8 cellular contexts compared by ENCODE assay signal in the genomic region with DNA sequence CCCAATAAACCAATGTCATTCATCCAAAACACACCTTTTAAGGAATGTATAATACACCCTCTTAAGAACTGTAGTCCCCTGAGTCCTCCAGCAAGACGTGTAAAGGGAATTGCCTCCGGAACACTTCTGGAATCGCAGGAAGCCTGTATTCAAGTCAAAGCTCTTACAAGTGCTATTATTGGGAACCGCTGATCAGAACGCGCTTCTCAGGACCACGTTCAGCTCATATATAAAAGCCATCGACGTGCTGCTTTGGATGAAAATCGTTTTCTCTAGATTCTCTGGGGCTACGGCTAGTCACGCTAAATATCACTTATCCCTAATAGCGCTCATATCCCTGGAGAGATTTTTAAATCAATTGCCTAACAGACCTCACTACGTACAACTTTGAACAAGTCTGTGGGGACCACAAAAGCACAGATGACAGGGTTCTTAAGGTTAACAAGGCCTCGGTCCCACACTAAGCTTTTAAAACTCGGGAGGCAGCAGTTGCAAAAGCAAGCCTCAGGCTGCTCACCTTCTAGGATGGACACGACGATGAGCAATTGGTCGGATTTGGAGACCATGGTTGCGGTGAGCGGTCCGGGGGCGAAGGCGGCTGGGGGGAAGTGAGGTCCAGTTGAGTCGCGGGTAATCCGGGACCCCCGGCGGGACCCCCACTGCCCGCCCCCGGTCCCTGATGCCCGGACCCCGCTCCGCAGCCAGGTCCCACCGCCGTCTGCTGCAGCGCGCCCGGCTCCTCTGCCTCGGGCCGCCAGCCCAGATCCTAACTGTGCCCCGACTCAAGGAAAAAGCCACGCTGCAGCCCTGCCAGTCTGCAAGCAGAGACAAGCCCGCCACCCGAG. TPM values are rescaled to one million over a fixed set of nuclear protein-coding genes. Genes with fewer than 3 reads are reported as not detected.
DNase-seq lines count a peak whose midpoint lies in the region; ATAC-seq and TF ChIP-seq lines count a peak whose summit lies in the region.

No MANE protein-coding gene starts in this region.

- H3K27ac Mint-ChIP-seq in CD4-positive, CD25-positive, alpha-beta regulatory T cell: no peak overlapping the region
- H3K27ac Mint-ChIP-seq in endothelial cell (ENCODE audit: unreplicated experiment): no peak overlapping the region

- H3K4me1 Mint-ChIP-seq in CD4-positive, CD25-positive, alpha-beta regulatory T cell: peaks cover 18 to 30% (median 25%) of the 10 kb centered on the region in 4 donors
- peaks cover 7% of the 10 kb centered on the region for H3K4me1 Mint-ChIP-seq in endothelial cell (ENCODE audit: unreplicated experiment)

- BruUV-seq in PC-3 (replicated peaks; lab: Mats Ljungman, UMichigan): no TSS peak

- peak overlapping the region; percentile 90 for H3K9ac ChIP-seq in PC-3 (ENCODE audit: low read length)
- H3K9ac ChIP-seq in liver (ENCODE audit: low read depth in 1 of 2, low read length in 2 of 2): peak overlapping the region; percentile 64 to 95

- peaks cover 33% of the 10 kb centered on the region for H3K79me2 ChIP-seq in PC-3 (ENCODE audit: low read length)

- CTCF ChIA-PET in PC-3 (lab: Charles Lee): interaction anchor here (0.6 to 1.4 kb wide), 4 partner anchors 55 to 188 kb away, joined by 3 to 7 read pairs (median 4); partner anchors contain the start of gene CSNK1G3

- peak in 2 of 3 donors; percentile 37 to 56 for DNase-seq in CD4-positive, CD25-positive, alpha-beta regulatory T cell
- peak; percentile 27 for DNase-seq in PC-3
- DNase-seq in dedifferentiated amniotic fluid mesenchymal stem cell (ENCODE audit: extremely low spot score): peak; percentile 15
- no peak for DNase-seq in thoracic aorta (ENCODE audit: low spot score)
- no peak for DNase-seq in endothelial cell (ENCODE audit: low spot score)

- POLR2A ChIA-PET in PC-3 (lab: Charles Lee; ENCODE audit: unreplicated experiment): no interaction called here

- TF ChIP-seq CTCF in PC-3 (conservative IDR thresholded peaks at IDR 0.05; ENCODE audit: low read depth, low read length) (no peak), liver (IDR thresholded peaks at IDR 0.05; ENCODE audit: low read depth, low read length, missing input control) (no peak), thoracic aorta (IDR thresholded peaks at IDR 0.05) (no peak), endothelial cell (IDR thresholded peaks at IDR 0.05; ENCODE audit: unreplicated experiment) (no peak)

- no peaks in the 10 kb centered on the region for H3K9me2 ChIP-seq in PC-3 (replicated peaks; ENCODE audit: low read length)

- no peaks in the 10 kb centered on the region for H3K27me3 ChIP-seq in CD4-positive, CD25-positive, alpha-beta regulatory T cell (ENCODE audit: control insufficient read depth, insufficient read depth, low read length)
- no peaks in the 10 kb centered on the region for H3K27me3 ChIP-seq in PC-3 (ENCODE audit: low read length)
- H3K27me3 ChIP-seq in liver (ENCODE audit: control insufficient read depth in 4 of 4, insufficient read depth in 4 of 4, low read length in 3 of 4): no peaks in the 10 kb centered on the region
- no peaks in the 10 kb centered on the region for H3K27me3 ChIP-seq in thoracic aorta (replicated peaks; ENCODE audit: insufficient read depth)

- H3K9me3 Mint-ChIP-seq in CD4-positive, CD25-positive, alpha-beta regulatory T cell: peaks cover 0 to 4% (median 0%) of the 10 kb centered on the region in 7 donors
- no peaks in the 10 kb centered on the region for H3K9me3 Mint-ChIP-seq in endothelial cell (ENCODE audit: unreplicated experiment)

- no peaks in the 10 kb centered on the region for H4K20me1 ChIP-seq in PC-3 (ENCODE audit: low read length)

- peak overlapping the region; percentile 94 for H3K4me3 ChIP-seq in CD4-positive, CD25-positive, alpha-beta regulatory T cell (ENCODE audit: low read depth, low read length)
- H3K4me3 ChIP-seq in PC-3 (ENCODE audit: low read length): peak overlapping the region; percentile 99
- peak overlapping the region; percentile 65 to 92 (median 81) for H3K4me3 ChIP-seq in liver (ENCODE audit: low read depth in 1 of 3, low read length in 3 of 3)
- peak overlapping the region; percentile 96 for H3K4me3 ChIP-seq in thoracic aorta

- H3K4me3 Mint-ChIP-seq in CD4-positive, CD25-positive, alpha-beta regulatory T cell: no peak overlapping the region
- no peak overlapping the region for H3K4me3 Mint-ChIP-seq in endothelial cell (ENCODE audit: unreplicated experiment)

- peak in 1 of 2 donors; percentile 16 for TF ChIP-seq RAD21 in liver (IDR thresholded peaks at IDR 0.05)

- H3K36me3 ChIP-seq in CD4-positive, CD25-positive, alpha-beta regulatory T cell (ENCODE audit: control insufficient read depth, insufficient read depth, low read length): peaks cover 5% of the 10 kb centered on the region
- H3K36me3 ChIP-seq in PC-3 (ENCODE audit: low read depth, low read length) (0 out of 2 replicates have a peak, but pooled peaks cover 3% of the 10 kb centered on the region), liver (ENCODE audit: control insufficient read depth in 4 of 4, insufficient read depth in 3 of 4, low read depth in 1 of 4, low read length in 3 of 4) (peaks cover 0 to 2% (median 0%) of the 10 kb centered on the region in 4 donors), thoracic aorta (no peaks in the 10 kb centered on the region)

- under 1% methylated on average over 45 of the region's 45 CpGs for WGBS in liver

- no peaks in the 10 kb centered on the region for H3K9me3 ChIP-seq in CD4-positive, CD25-positive, alpha-beta regulatory T cell (ENCODE audit: control insufficient read depth in 2 of 2, low read length in 2 of 2)
- H3K9me3 ChIP-seq in PC-3 (ENCODE audit: low read length) (no peaks in the 10 kb centered on the region), liver (ENCODE audit: control insufficient read depth in 4 of 4, low read length in 3 of 4) (no peaks in the 10 kb centered on the region), thoracic aorta (no peaks in the 10 kb centered on the region)

- intact Hi-C loops in PC-3 (cut with micrococcal nuclease): loop anchor here (1.0 to 2.0 kb wide), 4 partner anchors 17 to 188 kb away; partner anchors contain the start of gene CSNK1G3

- no peaks in the 10 kb centered on the region for H3K27me3 Mint-ChIP-seq in CD4-positive, CD25-positive, alpha-beta regulatory T cell
- peaks cover 1% of the 10 kb centered on the region for H3K27me3 Mint-ChIP-seq in endothelial cell (ENCODE audit: unreplicated experiment)

- H3F3A ChIP-seq in PC-3 (ENCODE audit: low read length, unreplicated experiment): no peaks in the 10 kb centered on the region

- peaks cover 45% of the 10 kb centered on the region for H3K4me1 ChIP-seq in CD4-positive, CD25-positive, alpha-beta regulatory T cell (ENCODE audit: control insufficient read depth, insufficient read depth, low read length, poor library complexity, severe bottlenecking)
- H3K4me1 ChIP-seq in PC-3 (ENCODE audit: insufficient read depth, low read length) (peaks cover 13% of the 10 kb centered on the region), liver (ENCODE audit: control insufficient read depth in 4 of 4, insufficient read depth in 4 of 4, low read length in 3 of 4) (peaks cover 0 to 17% (median 13%) of the 10 kb centered on the region in 4 donors), thoracic aorta (ENCODE audit: control insufficient read depth in 1 of 2, low read depth in 2 of 2) (peaks cover 14 to 18% of the 10 kb centered on the region in 2 donors)

- ATAC-seq in CD4-positive, CD25-positive, alpha-beta regulatory T cell (ENCODE audit: low read depth in 2 of 2): no peak
- ATAC-seq in GM18868 (IDR thresholded peaks at IDR 0.05; ENCODE audit: unreplicated experiment) (peak; percentile 13), HG03066 (IDR thresholded peaks at IDR 0.05; ENCODE audit: low read depth, unreplicated experiment) (peak; percentile 17), PC-3 (peak; percentile 30), thoracic aorta (ENCODE audit: insufficient number of reproducible peaks, low FRiP score, low read depth) (no peak)

- peak overlapping the region; percentile 98 for H3K4me2 ChIP-seq in PC-3 (ENCODE audit: low read length)

- H3K36me3 Mint-ChIP-seq in CD4-positive, CD25-positive, alpha-beta regulatory T cell: peaks cover 12% of the 10 kb centered on the region
- H3K36me3 Mint-ChIP-seq in endothelial cell (ENCODE audit: low read depth, unreplicated experiment): no peaks in the 10 kb centered on the region

- peak overlapping the region; percentile 97 for H2AFZ ChIP-seq in PC-3 (ENCODE audit: low read length)

- H3K27ac ChIP-seq in CD4-positive, CD25-positive, alpha-beta regulatory T cell (ENCODE audit: insufficient read depth, low read length, poor library complexity, severe bottlenecking): peak overlapping the region; percentile 99
- H3K27ac ChIP-seq in PC-3 (ENCODE audit: low read length) (peak overlapping the region; percentile 41), liver (ENCODE audit: low read depth in 1 of 2, low read length in 2 of 2) (peak overlapping the region; percentile 72 to 86), thoracic aorta (peak overlapping the region; percentile 76 to 79)

TF ChIP-seq in liver, 16 proteins besides CTCF, POLR2A, EP300 and RAD21 (continues in another document):
- no peak for TF ChIP-seq HNF4G (IDR thresholded peaks at IDR 0.05)
- no peak for TF ChIP-seq TAF1 (conservative IDR thresholded peaks at IDR 0.05)
- no peak for TF ChIP-seq GABPA (IDR thresholded peaks at IDR 0.05 in 1 of 2, conservative IDR thresholded peaks at IDR 0.05 in 1 of 2)
- TF ChIP-seq EGR1 (IDR thresholded peaks at IDR 0.05; ENCODE audit: low read depth in 2 of 2): no peak
- no peak for TF ChIP-seq RXRA (IDR thresholded peaks at IDR 0.05)
- TF ChIP-seq ZBTB33 (IDR thresholded peaks at IDR 0.05): no peak

RNA-seq across cellular contexts. Expression of gene CEP120, which starts 0.5 kb away (rescaled TPM):
- total RNA-seq in CD4-positive, CD25-positive, alpha-beta regulatory T cell: 79.9 TPM
- polyA plus RNA-seq in CD4-positive, CD25-positive, alpha-beta regulatory T cell: 10 to 100 TPM; 24.7 to 33.0 (median 29.4) TPM
- total RNA-seq in PC-3 (2014; rRNA removed) (5.4 and 11.5 TPM in 2 replicates), liver (10 to 100 TPM; 11.0 TPM), thoracic aorta (10 to 100 TPM; 18.5 to 24.4 TPM), endothelial cell (ENCODE audit: unreplicated experiment) (13.6 TPM)
- 1 to 10 TPM; 2.1 to 2.4 TPM for polyA plus RNA-seq in liver

Comparison
In these comparisons a context has a peak if more than half of its experiments do, and no peak if none do; other contexts are left out.
1. ATAC-seq: peak in GM18868 (single experiment), HG03066 (single experiment) and PC-3 (single experiment); none in CD4-positive, CD25-positive, alpha-beta regulatory T cell (0 of 2) and thoracic aorta (single experiment).
2. DNase-seq: peak in CD4-positive, CD25-positive, alpha-beta regulatory T cell (2 of 3), PC-3 (single experiment) and dedifferentiated amniotic fluid mesenchymal stem cell (single experiment); none in thoracic aorta (single experiment) and endothelial cell (single experiment).
3. H3K27ac ChIP-seq: peak in every context shown above with its lines; median percentile 99 in CD4-positive, CD25-positive, alpha-beta regulatory T cell; 79 in liver; 78 in thoracic aorta; 41 in PC-3.
4. Peak in every context shown above with its lines, with median percentiles within 50 percentile points of each other: H3K4me3 ChIP-seq.